2 cellular contexts compared by ENCODE assay signal in the genomic region with DNA sequence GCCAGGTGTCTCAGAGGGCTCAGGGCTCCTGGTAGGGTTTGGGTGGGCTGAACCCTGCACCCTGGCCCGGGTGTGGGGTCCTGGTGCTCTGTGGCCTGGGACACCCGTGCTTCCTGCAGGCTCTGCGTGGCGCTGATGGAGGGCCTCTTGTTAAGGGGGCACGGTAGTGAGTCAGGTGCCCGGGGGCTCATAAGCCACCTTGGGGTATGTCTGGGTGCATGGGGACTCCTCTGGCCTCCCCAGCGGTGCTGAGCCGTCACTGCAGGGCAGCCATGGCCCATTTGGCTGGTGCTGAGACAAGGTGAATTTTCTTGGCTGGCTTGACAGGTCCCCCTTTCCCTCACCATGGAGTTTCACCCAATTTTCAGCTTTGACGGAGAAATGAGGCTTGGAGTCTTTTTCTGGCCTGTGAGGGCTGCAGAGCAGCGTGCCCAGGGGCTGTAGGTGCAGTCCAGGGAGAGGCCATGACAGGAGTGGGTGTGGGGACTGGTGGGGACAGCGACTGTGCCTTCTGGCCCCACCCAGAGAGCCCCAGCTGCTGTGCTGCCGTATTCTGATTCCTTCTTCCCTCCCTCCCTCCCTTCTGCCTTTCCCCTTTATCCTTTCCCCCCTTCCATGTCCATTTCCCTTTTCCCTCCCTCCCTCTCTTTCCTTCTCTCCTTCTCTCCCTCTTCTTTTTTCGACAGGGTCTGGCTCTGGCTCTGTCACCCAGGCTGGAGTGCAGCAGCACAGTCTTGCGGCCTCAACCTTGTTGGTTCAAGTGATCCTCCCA.
A peak's percentile ranks its signal among the peaks of the same experiment; 100 is the strongest.
TF ChIP-seq lines count a peak whose summit lies in the region.

No MANE protein-coding gene starts in this region.

TF ChIP-seq in HEK293, 187 proteins besides CTCF, POLR2A, EP300 and RAD21:
- TF ChIP-seq PRDM1 (tag by site-specific recombination; IDR thresholded peaks at IDR 0.05) (peak; percentile 95), KLF1 (tag by site-specific recombination; IDR thresholded peaks at IDR 0.05) (0 out of 2 replicates have a peak, but pooled peaks have one; percentile 16), ZNF366 (tag by site-specific recombination; conservative IDR thresholded peaks at IDR 0.05) (0 out of 2 replicates have a peak, but pooled peaks have one; percentile 24), ZNF335 (tag by site-specific recombination; conservative IDR thresholded peaks at IDR 0.05) (no peak)

TF ChIP-seq in H1, 55 proteins besides CTCF, POLR2A, EP300 and RAD21:
- TF ChIP-seq MAX (IDR thresholded peaks at IDR 0.05) (no peak), FOSL1 (IDR thresholded peaks at IDR 0.05; ENCODE audit: insufficient read depth, low read depth, low read length) (no peak), CREB1 (IDR thresholded peaks at IDR 0.05) (no peak), ATF2 (IDR thresholded peaks at IDR 0.05; ENCODE audit: low read length) (no peak), RFX5 (IDR thresholded peaks at IDR 0.05; ENCODE audit: borderline replicate concordance, low read depth, low read length) (no peak), KDM5A (IDR thresholded peaks at IDR 0.05; ENCODE audit: low read length) (no peak), TBP (IDR thresholded peaks at IDR 0.05; ENCODE audit: low read depth, low read length) (no peak), CBX8 (IDR thresholded peaks at IDR 0.05; ENCODE audit: borderline replicate concordance, low read depth, low read length) (no peak), BACH1 (IDR thresholded peaks at IDR 0.05; ENCODE audit: low read length) (no peak), HDAC2 (IDR thresholded peaks at IDR 0.05; ENCODE audit: borderline replicate concordance in 1 of 2, low read depth in 2 of 2, low read length in 2 of 2) (no peak), CHD7 (IDR thresholded peaks at IDR 0.05; ENCODE audit: insufficient replicate concordance, low read length) (no peak), ZNF274 (IDR thresholded peaks at IDR 0.05; ENCODE audit: borderline replicate concordance, extremely low read depth, low read length) (no peak), SRF (IDR thresholded peaks at IDR 0.05; ENCODE audit: low read depth, low read length) (no peak), YY1 (IDR thresholded peaks at IDR 0.05; ENCODE audit: low read depth, low read length) (no peak), SP4 (IDR thresholded peaks at IDR 0.05; ENCODE audit: low read length) (no peak), NANOG (IDR thresholded peaks at IDR 0.05; ENCODE audit: insufficient read depth, low read depth, low read length, poor library complexity, severe bottlenecking) (no peak), RXRA (IDR thresholded peaks at IDR 0.05; ENCODE audit: insufficient read depth, low read depth, low read length) (no peak), KDM4A (IDR thresholded peaks at IDR 0.05; ENCODE audit: low read depth, low read length, severe bottlenecking) (no peak), EZH2 (IDR thresholded peaks at IDR 0.05; ENCODE audit: low read depth, low read length, severe bottlenecking) (no peak)
TF ChIP-seq in H1: peak in this region for 0.
